26 cellular contexts compared by ENCODE assay signal in the genomic region with DNA sequence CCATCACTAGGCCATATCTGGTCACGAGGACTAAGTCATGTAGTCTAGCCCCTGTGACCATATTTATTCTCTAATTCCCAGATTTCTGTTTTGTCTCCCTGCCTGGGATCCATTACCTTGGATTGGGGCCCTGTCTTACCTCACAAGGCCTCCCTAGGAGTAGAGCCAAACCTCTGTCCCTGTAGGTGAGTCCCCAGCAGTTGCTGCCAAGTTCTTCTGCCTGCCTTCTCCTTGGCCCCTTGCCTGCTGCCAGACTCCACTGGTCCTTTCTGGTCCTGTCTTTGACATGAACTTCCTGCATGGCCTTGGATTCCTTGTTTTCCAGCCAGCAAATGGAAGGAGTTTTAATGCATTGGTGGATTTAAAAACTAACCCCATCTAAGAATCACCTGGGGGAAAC.
"Had no signal": no experiment of that assay in that cellular context is flagged by ENCODE, and none has a peak within 500 bp of the region (broad histone marks: within the 10 kb centered on the region; RNA-seq: fewer than 3 reads in every experiment).

No MANE protein-coding gene starts in this region.

- H3K4me3 ChIP-seq: left ventricle myocardium inferior, lung, ovary, skin epidermis, stomach, testis, tibial artery, upper lobe of right lung had no signal

- H3K27ac Mint-ChIP-seq: mesothelial cell of epicardium; naive thymus-derived CD4-positive, alpha-beta T cell; natural killer cell treated with Interleukin-12 subunit alpha and Interleukin-12 subunit beta and Interleukin-15 and Interleukin-18, amount 100 ng/mL, for 72 hours; progenitor cell of endocrine pancreas; stimulated activated naive B cell treated with anti-CD40 and anti-IgM and Interleukin-4, amounts not matched to agents 10 μg/mL and 1 μg/mL and 100 μg/mL, for 72 hours had no signal

- H3K4me3 Mint-ChIP-seq: mesothelial cell of epicardium; naive thymus-derived CD4-positive, alpha-beta T cell; natural killer cell treated with Interleukin-12 subunit alpha and Interleukin-12 subunit beta and Interleukin-15 and Interleukin-18, amount 100 ng/mL, for 72 hours; stimulated activated naive B cell treated with anti-CD40 and anti-IgM and Interleukin-4, amounts not matched to agents 10 μg/mL and 1 μg/mL and 100 μg/mL, for 72 hours had no signal

- H3K4me1 ChIP-seq: stomach, testis, tibial artery, upper lobe of right lung had no signal

- H3K36me3 Mint-ChIP-seq: mesothelial cell of epicardium; naive thymus-derived CD4-positive, alpha-beta T cell; natural killer cell treated with Interleukin-12 subunit alpha and Interleukin-12 subunit beta and Interleukin-15 and Interleukin-18, amount 100 ng/mL, for 72 hours; stimulated activated naive B cell treated with anti-CD40 and anti-IgM and Interleukin-4, amounts not matched to agents 10 μg/mL and 1 μg/mL and 100 μg/mL, for 72 hours had no signal

- H3K27ac ChIP-seq: left ventricle myocardium inferior, ovary, skin epidermis, stomach, testis, tibial artery, upper lobe of right lung had no signal

- H3K9me3 ChIP-seq: left ventricle myocardium inferior, ovary, stomach, testis, tibial artery, upper lobe of right lung had no signal

- H3K36me3 ChIP-seq: left ventricle myocardium inferior, ovary, stomach, tibial artery, upper lobe of right lung had no signal

- H3K27me3 Mint-ChIP-seq: stimulated activated naive B cell treated with anti-CD40 and anti-IgM and Interleukin-4, amounts not matched to agents 10 μg/mL and 1 μg/mL and 100 μg/mL, for 72 hours had no signal

- H3K27me3 ChIP-seq: ovary, testis had no signal

- ATAC-seq: left colon; naive thymus-derived CD4-positive, alpha-beta T cell; natural killer cell treated with Interleukin-12 subunit alpha and Interleukin-12 subunit beta and Interleukin-15 and Interleukin-18, amount 100 ng/mL, for 72 hours; right cardiac atrium; sciatic nerve; stimulated activated naive B cell treated with anti-CD40 and anti-IgM and Interleukin-4, amounts not matched to agents 10 μg/mL and 1 μg/mL and 100 μg/mL, for 72 hours; stimulated activated naive CD8-positive, alpha-beta T cell treated with anti-CD3 and anti-CD28 coated beads, Interleukin-15, Interleukin-2, amounts not matched to agents 100 U/mL and 50 U/mL, for 24 hours; upper lobe of right lung had no signal

- H3K4me1 Mint-ChIP-seq: mesothelial cell of epicardium; naive thymus-derived CD4-positive, alpha-beta T cell; stimulated activated naive B cell treated with anti-CD40 and anti-IgM and Interleukin-4, amounts not matched to agents 10 μg/mL and 1 μg/mL and 100 μg/mL, for 72 hours had no signal

- DNase-seq: hippocampal formation; kidney; left colon; left ventricle myocardium inferior; mesendoderm; naive thymus-derived CD4-positive, alpha-beta T cell; ovary; retina; right cardiac atrium; stimulated activated CD4-positive, alpha-beta T cell treated with anti-CD3 and anti-CD28 coated beads, Interleukin-12 subunit alpha, Interleukin-12 subunit beta, amount 100 ng/mL, for 4 hours; stimulated activated CD4-positive, alpha-beta T cell treated with anti-CD3 and anti-CD28 coated beads, Interleukin-15, amount 100 ng/mL, for 24 hours; stimulated activated CD4-positive, alpha-beta T cell treated with anti-CD3 and anti-CD28 coated beads, Interleukin-2, amount 100 ng/mL, for 24 hours; stimulated activated CD4-positive, alpha-beta T cell treated with anti-CD3 and anti-CD28 coated beads, Interleukin-4, amount 100 ng/mL, for 1 hour; stimulated activated naive B cell treated with anti-CD40 and anti-IgM and Interleukin-4, amounts not matched to agents 10 μg/mL and 1 μg/mL and 100 μg/mL, for 72 hours; stimulated activated naive CD8-positive, alpha-beta T cell treated with anti-CD3 and anti-CD28 coated beads, Interleukin-15, Interleukin-2, amounts not matched to agents 100 U/mL and 50 U/mL, for 24 hours; stomach; testis; tibial artery; trophoblast cell; upper lobe of right lung had no signal
